Comparison of ENCODE assay signal across 8 cellular contexts in the genomic region with DNA sequence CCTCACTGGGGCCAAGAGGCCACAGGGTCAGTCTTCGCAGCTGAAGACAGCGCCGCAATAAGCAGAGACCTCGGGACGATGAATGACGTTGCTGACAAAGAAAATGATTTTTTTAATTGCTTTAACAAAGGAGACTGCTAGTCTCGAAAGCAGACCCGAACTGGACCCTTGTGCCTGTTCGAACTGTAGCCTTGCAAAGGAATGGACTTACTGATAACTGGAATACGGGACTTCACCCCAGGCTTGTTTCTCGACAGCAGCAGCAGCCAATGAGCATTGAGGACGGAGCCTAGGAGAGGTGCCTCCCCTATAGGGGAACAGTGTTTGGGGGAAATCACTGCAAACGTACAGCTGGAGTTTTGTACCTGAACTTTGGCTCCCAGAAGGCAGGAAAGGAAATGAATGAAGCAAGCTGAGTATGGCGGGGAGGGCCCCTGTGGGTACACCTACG. TPM values are rescaled to one million over a fixed set of nuclear protein-coding genes. Genes with fewer than 3 reads are reported as not detected.
DNase-seq lines count a peak whose midpoint lies in the region; ATAC-seq, FAIRE-seq and TF ChIP-seq lines count a peak whose summit lies in the region.

No MANE protein-coding gene starts in this region.

- CTCF ChIA-PET in CD4-positive, alpha-beta T cell (lab: Charles Lee) = interaction anchor here (1.2 to 1.5 kb wide), 2 partner anchors 55 to 56 kb away, joined by 3 to 6 read pairs; no protein-coding TSS in a partner anchor

- H3K4me3 Mint-ChIP-seq in CD4-positive, alpha-beta T cell = peak overlapping the region; percentile 96

- H3K36me3 ChIP-seq in ascending aorta (no peaks in the 10 kb centered on the region), iPS-20b (ENCODE audit: insufficient read depth, low read depth, low read length) (peaks cover 14% of the 10 kb centered on the region), smooth muscle cell (ENCODE audit: low read depth) (no peaks in the 10 kb centered on the region)

- intact Hi-C loops in CD4-positive, alpha-beta T cell (cut with DNase I, micrococcal nuclease) = loop anchor here (1.0 to 10.0 kb wide), 10 partner anchors 36 to 238 kb away; a partner anchor contains a TSS
- intact Hi-C loops in ascending aorta (cut with DNase I) = loop anchor here (1.0 to 10.0 kb wide), 7 partner anchors 53 to 860 kb away; a partner anchor contains a TSS

- H3K27ac ChIP-seq in CD4-positive, alpha-beta T cell (ENCODE audit: low read depth, low read length) = peak overlapping the region; percentile 70
- H3K27ac ChIP-seq in ascending aorta (peak overlapping the region; percentile 89 to 93), iPS-20b (ENCODE audit: low read length) (peak overlapping the region; percentile 94), smooth muscle cell (ENCODE audit: low read depth) (peak overlapping the region; percentile 70)

- H3K79me2 ChIP-seq in smooth muscle cell (ENCODE audit: low read depth) = peaks cover 19% of the 10 kb centered on the region

- peaks cover 19% of the 10 kb centered on the region for H3K36me3 Mint-ChIP-seq in CD4-positive, alpha-beta T cell (ENCODE audit: low read depth)

- WGBS in smooth muscle cell (ENCODE audit: low lambda C conversion rate) = 22% methylated on average over 15 of the region's 15 CpGs

- H3K4me2 ChIP-seq in smooth muscle cell = peak overlapping the region; percentile 84

- H3K27me3 Mint-ChIP-seq in CD4-positive, alpha-beta T cell = no peaks in the 10 kb centered on the region

- H3K4me1 ChIP-seq in ascending aorta (peaks cover 4 to 20% of the 10 kb centered on the region in 2 donors), iPS-20b (ENCODE audit: insufficient read depth, low read length) (peaks cover 4% of the 10 kb centered on the region; the same call in 1 of the 2 replicates), smooth muscle cell (ENCODE audit: low read depth) (peaks cover 13% of the 10 kb centered on the region)

- no peak overlapping the region for H2AFZ ChIP-seq in smooth muscle cell (ENCODE audit: low read depth)

- no peak for DNase-seq in CD4-positive, alpha-beta T cell
- DNase-seq in ascending aorta (ENCODE audit: low spot score in 2 of 2) (no peak), smooth muscle cell (lab: John Stamatoyannopoulos, UW; ENCODE audit: unreplicated experiment) (no peak), RCC 7860 (ENCODE audit: low spot score) (no peak), NCI-H1694 treated with DMSO at 0.1 percent for 48 hours (lab: John Stamatoyannopoulos, UW) (no peak)
- DNase-seq in activated CD4-positive, CD25-positive, alpha-beta regulatory T cell treated with anti-CD3 and anti-CD28 coated beads, Interleukin-2, amount 50 U/mL, for 72 hours = no peak

- H3K9ac ChIP-seq in iPS-20b (ENCODE audit: low read depth, low read length) = peak overlapping the region; percentile 90; the same call in 1 of the 2 replicates
- H3K9ac ChIP-seq in smooth muscle cell (ENCODE audit: low read depth) = peak overlapping the region; percentile 90

- H3K27ac Mint-ChIP-seq in CD4-positive, alpha-beta T cell = peak overlapping the region; percentile 98

- no peaks in the 10 kb centered on the region for H3K9me3 ChIP-seq in CD4-positive, alpha-beta T cell (ENCODE audit: control insufficient read depth, low read length)
- H3K9me3 ChIP-seq in ascending aorta = no peaks in the 10 kb centered on the region
- no peaks in the 10 kb centered on the region for H3K9me3 ChIP-seq in iPS-20b (ENCODE audit: insufficient read depth, low read depth, low read length)
- no peaks in the 10 kb centered on the region for H3K9me3 ChIP-seq in smooth muscle cell (replicated peaks; ENCODE audit: low read depth)

- H4K20me1 ChIP-seq in smooth muscle cell (ENCODE audit: low read depth) = peaks cover 25% of the 10 kb centered on the region

- H3F3A ChIP-seq in smooth muscle cell (ENCODE audit: low read depth) = peaks cover 5% of the 10 kb centered on the region

- H3K4me3 ChIP-seq in ascending aorta (peak overlapping the region; percentile 76 to 86), iPS-20b (ENCODE audit: low read length) (peak overlapping the region; percentile 86), smooth muscle cell (peak overlapping the region; percentile 83)

- no peak for TF ChIP-seq CTCF in CD4-positive, alpha-beta T cell (IDR thresholded peaks at IDR 0.05)
- TF ChIP-seq CTCF in ascending aorta (IDR thresholded peaks at IDR 0.05) (no peak), smooth muscle cell (IDR thresholded peaks at IDR 0.05; ENCODE audit: borderline replicate concordance, insufficient read depth, poor library complexity, severe bottlenecking) (no peak)

- FAIRE-seq in RCC 7860 (lab: Jason Lieb, UNC) = no peak

- H3K27me3 ChIP-seq in CD4-positive, alpha-beta T cell (ENCODE audit: control insufficient read depth, insufficient read depth, low read length) = no peaks in the 10 kb centered on the region
- no peaks in the 10 kb centered on the region for H3K27me3 ChIP-seq in ascending aorta
- no peaks in the 10 kb centered on the region for H3K27me3 ChIP-seq in iPS-20b (ENCODE audit: insufficient read depth, low read length)
- H3K27me3 ChIP-seq in smooth muscle cell (ENCODE audit: low read depth) = no peaks in the 10 kb centered on the region

- peaks cover 39% of the 10 kb centered on the region for H3K4me1 Mint-ChIP-seq in CD4-positive, alpha-beta T cell (ENCODE audit: low read depth)

- ATAC-seq in CD4-positive, alpha-beta T cell (ENCODE audit: poor library complexity) = no peak
- ATAC-seq in HG03432 (IDR thresholded peaks at IDR 0.05; ENCODE audit: unreplicated experiment) = peak; percentile 26

- no peaks in the 10 kb centered on the region for H3K9me3 Mint-ChIP-seq in CD4-positive, alpha-beta T cell

- POLR2A ChIA-PET in CD4-positive, alpha-beta T cell (lab: Charles Lee) = interaction anchor here (0.7 to 6.1 kb wide), 17 partner anchors 13 to 171 kb away, joined by 3 to 149 read pairs (median 6); a partner anchor contains a TSS

RNA-seq across cellular contexts. Expression of a gene that starts 1.3 kb away (rescaled TPM):
- 10 to 100 TPM; 11.1 to 12.5 TPM for total RNA-seq in CD4-positive, alpha-beta T cell
- total RNA-seq in ascending aorta (166 TPM), smooth muscle cell (7.4 and 8.5 TPM in 2 replicates)
- 0.67 and 0.96 TPM in 2 replicates for polyA plus RNA-seq in smooth muscle cell

RNA-seq across cellular contexts. Expression of a gene that starts 55.3 kb away (rescaled TPM):
- 10 to 100 TPM; 34.5 to 35.7 TPM for total RNA-seq in CD4-positive, alpha-beta T cell
- total RNA-seq in ascending aorta (27.6 TPM), smooth muscle cell (21.5 and 22.7 TPM in 2 replicates)
- polyA plus RNA-seq in smooth muscle cell = 4.9 and 5.6 TPM in 2 replicates

Comparison
In these comparisons a context has a peak if more than half of its experiments do, and no peak if none do; other contexts are left out.
1. RNA of a gene that starts 1.3 kb away (total RNA-seq): 166 TPM in ascending aorta (single experiment); 11.1 to 12.5 TPM in CD4-positive, alpha-beta T cell and 7.4 to 8.5 TPM in smooth muscle cell; every median in the first group is over 10 times any median in the second.
2. Peak in every context shown above with its lines, with median percentiles within 50 percentile points of each other: H3K27ac ChIP-seq and H3K4me3 ChIP-seq.